In genomic region chr4:39014028-39014427, GRCh38 we compare ENCODE assay signal across 22 cellular contexts. TPM values are rescaled to one million over a fixed set of nuclear protein-coding genes. Genes with fewer than 3 reads are reported as not detected.
"Had no signal": no experiment of that assay in that cellular context is flagged by ENCODE, and none has a peak within 500 bp of the region (broad histone marks: within the 10 kb centered on the region; RNA-seq: fewer than 3 reads in every experiment).

No MANE protein-coding gene starts in this region.

- H3K9me3 ChIP-seq: MG63, SJSA1 had no signal

- H3K27ac Mint-ChIP-seq: IgD-negative memory B cell had no signal

- DNase-seq: KBM-7, MG63, NCI-H1092, NCI-H1105 treated with DMSO at 0.1 percent for 48 hours, NCI-H1417 treated with DMSO at 0.1 percent for 48 hours, NCI-H146, NCI-H1694 treated with DMSO at 0.1 percent for 48 hours, NCI-H1930, NCI-H2081, NCI-H2107, NCI-H2227 treated with DMSO at 0.1 percent for 48 hours, NCI-H524, NCI-H69, NCI-H774, Right ventricle myocardium superior, RPMI8226, SIG-M5 had no signal

- H3K27me3 ChIP-seq: MG63, SJSA1 had no signal

- H3K27ac ChIP-seq: SJSA1, SK-N-MC had no signal

- H3K36me3 ChIP-seq: MG63, SJSA1 had no signal

- H3K4me1 ChIP-seq: SJSA1 had no signal

- H3K4me3 ChIP-seq: MG63, SJSA1, SK-N-MC had no signal

- H3K27me3 Mint-ChIP-seq: IgD-negative memory B cell had no signal

- FAIRE-seq: RCC 7860 had no signal

- H3K4me3 Mint-ChIP-seq: IgD-negative memory B cell had no signal

RNA-seq across cellular contexts. Expression of gene TMEM156, which starts 18.2 kb away (rescaled TPM):
- total RNA-seq: HT-29, Right ventricle myocardium superior had no signal
